In genomic region chr22:32206774-32207758, GRCh38 we compare ENCODE assay signal across 9 cellular contexts. TPM values are rescaled to one million over a fixed set of nuclear protein-coding genes. Genes with fewer than 3 reads are reported as not detected.
DNase-seq lines count a peak whose midpoint lies in the region; ATAC-seq, FAIRE-seq and TF ChIP-seq lines count a peak whose summit lies in the region.
"Had no signal": no experiment of that assay in that cellular context is flagged by ENCODE, and none has a peak within 500 bp of the region (broad histone marks: within the 10 kb centered on the region; RNA-seq: fewer than 3 reads in every experiment).

No MANE protein-coding gene starts in this region.

- no peak overlapping the region for H3K9ac ChIP-seq in colonic mucosa (ENCODE audit: low read depth in 2 of 2, low read length in 2 of 2)

- peak; percentile 54 for TF ChIP-seq CTCF in colonic mucosa (IDR thresholded peaks at IDR 0.05)
- peak; percentile 51 for TF ChIP-seq CTCF in nephron progenitor cell (IDR thresholded peaks at IDR 0.05)

- H3K36me3 Mint-ChIP-seq in nephron progenitor cell (ENCODE audit: low read depth) = no peaks in the 10 kb centered on the region

- no peaks in the 10 kb centered on the region for H3K9me3 ChIP-seq in colonic mucosa

- DNase-seq in DMS153 (lab: John Stamatoyannopoulos, UW) = peak; percentile 64
- peak; percentile 53 for DNase-seq in HT-29 (ENCODE audit: low spot score)
- peak; percentile 20 for DNase-seq in SKM-1 (lab: John Stamatoyannopoulos, UW; ENCODE audit: unreplicated experiment)
- peak; percentile 51 for DNase-seq in colonic mucosa
- DNase-seq in nephron progenitor cell = peak; percentile 22
- no peak for DNase-seq in frontal cortex (ENCODE audit: low spot score in 2 of 2)

- H3K27ac ChIP-seq in colonic mucosa = no peak overlapping the region

- H3K4me3 ChIP-seq in colonic mucosa = no peak overlapping the region

- H3K4me1 ChIP-seq in colonic mucosa = peaks cover 4% of the 10 kb centered on the region

- intact Hi-C loops in colonic mucosa (cut with DNase I) = no loop called here

- H3K4me3 Mint-ChIP-seq in nephron progenitor cell = no peak overlapping the region

- ATAC-seq in GM21423 (IDR thresholded peaks at IDR 0.05; ENCODE audit: unreplicated experiment) (no peak), GM21381 (IDR thresholded peaks at IDR 0.05; ENCODE audit: unreplicated experiment) (no peak)

- no peak for FAIRE-seq in frontal cortex (lab: Jason Lieb, UNC)
- FAIRE-seq: islet of Langerhans had no signal

- peaks cover 31% of the 10 kb centered on the region for H3K4me1 Mint-ChIP-seq in nephron progenitor cell

- no peaks in the 10 kb centered on the region for H3K36me3 ChIP-seq in colonic mucosa

- no peak overlapping the region for H3K27ac Mint-ChIP-seq in nephron progenitor cell

- H3K27me3 Mint-ChIP-seq in nephron progenitor cell (ENCODE audit: low read depth, poor library complexity) = peaks cover 69% of the 10 kb centered on the region

- no peaks in the 10 kb centered on the region for H3K9me3 Mint-ChIP-seq in nephron progenitor cell

- peaks cover 15% of the 10 kb centered on the region for H3K27me3 ChIP-seq in colonic mucosa

RNA-seq across cellular contexts. Expression of gene RFPL2, which starts 2.2 kb away (rescaled TPM):
- total RNA-seq in HT-29 (2014; rRNA removed; shearing (Covaris generic)) = not detected in 2 replicates
- total RNA-seq in colonic mucosa (not detected), frontal cortex (1.2 TPM)

RNA-seq across cellular contexts. Expression of gene C22orf42, which starts 48.0 kb away (rescaled TPM):
- not detected in 2 replicates for total RNA-seq in HT-29 (2014; rRNA removed; shearing (Covaris generic))
- total RNA-seq in colonic mucosa (not detected), frontal cortex (0.41 TPM)

RNA-seq across cellular contexts. Expression of gene SLC5A4, which starts 48.1 kb away (rescaled TPM):
- total RNA-seq in HT-29 (2014; rRNA removed; shearing (Covaris generic)) = not detected in 2 replicates
- total RNA-seq in colonic mucosa (not detected), frontal cortex (not detected)

Comparison
In these comparisons a context has a peak if more than half of its experiments do, and no peak if none do; other contexts are left out.
1. DNase-seq: peak in DMS153 (single experiment), HT-29 (single experiment), SKM-1 (single experiment), colonic mucosa (single experiment) and nephron progenitor cell (single experiment); none in frontal cortex (0 of 2).